ENCODE assay signal across 18 cellular contexts in the genomic region with DNA sequence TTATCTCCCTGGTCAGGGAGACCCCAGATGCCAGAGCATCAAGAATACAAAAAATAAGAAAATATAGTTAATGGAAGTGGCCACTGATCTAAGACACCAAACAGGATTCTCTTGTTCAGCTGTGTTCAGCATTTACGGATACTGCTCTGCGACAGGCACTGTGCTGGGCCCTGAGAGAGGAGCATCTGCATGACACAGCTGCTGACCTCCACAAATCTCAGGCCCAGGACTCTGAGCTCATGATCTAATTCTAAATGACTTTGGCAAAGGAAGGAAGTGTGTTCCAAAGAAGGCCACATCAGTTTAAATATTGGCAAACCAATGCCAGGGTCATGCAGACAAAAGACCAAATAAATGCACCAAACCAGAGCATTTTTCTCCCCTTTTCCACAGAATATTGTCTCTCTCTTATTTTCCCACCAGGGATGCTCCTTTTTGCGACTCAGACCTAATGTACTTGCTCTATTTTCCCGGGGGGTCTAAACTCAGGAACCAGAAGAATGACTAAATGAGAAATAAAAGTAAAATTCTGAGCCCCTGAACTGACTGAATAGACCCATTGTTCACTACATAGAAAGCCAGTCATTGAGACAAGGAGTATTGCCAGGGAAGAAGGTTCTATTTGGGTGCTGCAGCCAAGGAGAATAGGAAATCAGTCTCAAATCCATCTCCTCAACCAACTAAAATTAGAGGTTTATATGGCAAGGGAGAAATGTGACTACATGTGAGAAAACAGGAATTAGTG. TPM values are rescaled to one million over a fixed set of nuclear protein-coding genes. Genes with fewer than 3 reads are reported as not detected.
DNase-seq lines count a peak whose midpoint lies in the region; ATAC-seq lines count a peak whose summit lies in the region.
"Had no signal": no experiment of that assay in that cellular context is flagged by ENCODE, and none has a peak within 500 bp of the region (broad histone marks: within the 10 kb centered on the region; RNA-seq: fewer than 3 reads in every experiment).

No MANE protein-coding gene starts in this region.

- H3K9me3 Mint-ChIP-seq in stimulated activated naive CD8-positive, alpha-beta T cell treated with anti-CD3 and anti-CD28 coated beads, Interleukin-15, Interleukin-2, amounts not matched to agents 100 ng/mL and 50 ng/mL, for 24 hours, result peaks cover 16% of the 10 kb centered on the region
- peaks cover 17 to 32% of the 10 kb centered on the region in 2 donors for H3K9me3 Mint-ChIP-seq in stimulated activated naive CD8-positive, alpha-beta T cell treated with anti-CD3 and anti-CD28 coated beads, Interleukin-15, amount 100 ng/mL, for 72 hours
- peaks cover 0 to 25% (median 15%) of the 10 kb centered on the region in 11 donors for H3K9me3 Mint-ChIP-seq in naive thymus-derived CD4-positive, alpha-beta T cell

- no peak for ATAC-seq in stimulated activated naive CD8-positive, alpha-beta T cell treated with anti-CD3 and anti-CD28 coated beads, Interleukin-15, amount 100 ng/mL, for 72 hours
- ATAC-seq in naive thymus-derived CD4-positive, alpha-beta T cell, result no peak
- no peak for ATAC-seq in HG02571 (IDR thresholded peaks at IDR 0.05; ENCODE audit: unreplicated experiment)
- no peak for ATAC-seq in HG02885 (IDR thresholded peaks at IDR 0.05; ENCODE audit: poor library complexity, unreplicated experiment)
- ATAC-seq: pancreas had no signal

- peaks cover 23% of the 10 kb centered on the region for H3K36me3 Mint-ChIP-seq in stimulated activated naive CD8-positive, alpha-beta T cell treated with anti-CD3 and anti-CD28 coated beads, Interleukin-15, Interleukin-2, amounts not matched to agents 100 ng/mL and 50 ng/mL, for 24 hours (ENCODE audit: low read depth)
- H3K36me3 Mint-ChIP-seq in naive thymus-derived CD4-positive, alpha-beta T cell, result peaks cover 0 to 26% (median 5%) of the 10 kb centered on the region in 5 donors

- H3K4me3 Mint-ChIP-seq in stimulated activated naive CD8-positive, alpha-beta T cell treated with anti-CD3 and anti-CD28 coated beads, Interleukin-15, Interleukin-2, amounts not matched to agents 100 ng/mL and 50 ng/mL, for 24 hours, result no peak overlapping the region
- H3K4me3 Mint-ChIP-seq in stimulated activated naive CD8-positive, alpha-beta T cell treated with anti-CD3 and anti-CD28 coated beads, Interleukin-15, amount 100 ng/mL, for 72 hours, result no peak overlapping the region
- H3K4me3 Mint-ChIP-seq in naive thymus-derived CD4-positive, alpha-beta T cell, result peak overlapping the region in 9 of 10 donors; percentile 34 to 96 (median 62)

- DNase-seq in stimulated activated naive CD8-positive, alpha-beta T cell treated with anti-CD3 and anti-CD28 coated beads, Interleukin-15, amount 100 ng/mL, for 72 hours, result no peak
- no peak for DNase-seq in naive thymus-derived CD4-positive, alpha-beta T cell
- DNase-seq in effector CD4-positive, alpha-beta T cell, result no peak
- DNase-seq in KG1 (lab: John Stamatoyannopoulos, UW), result no peak
- DNase-seq: activated effector memory CD4-positive, alpha-beta T cell treated with Interleukin-2 at 50 U/mL for 16 hours; brain microvascular endothelial cell; DMS79; HFFc6; NCI-H524 treated with DMSO at 0.1 percent for 48 hours; pancreas; stomach; T-helper 1 cell had no signal

- no peak overlapping the region for H3K4me3 ChIP-seq in naive thymus-derived CD4-positive, alpha-beta T cell (ENCODE audit: low read length)
- H3K4me3 ChIP-seq: lung had no signal

- peaks cover 0 to 4% (median 0%) of the 10 kb centered on the region in 3 experiments for H3K36me3 ChIP-seq in naive thymus-derived CD4-positive, alpha-beta T cell (ENCODE audit: control insufficient read depth in 2 of 3, insufficient read depth in 3 of 3, low read length in 3 of 3)
- H3K36me3 ChIP-seq: brain microvascular endothelial cell, pancreas, stomach had no signal

- intact Hi-C loops in naive thymus-derived CD4-positive, alpha-beta T cell (cut with micrococcal nuclease), result no loop called here

- POLR2A ChIA-PET in naive thymus-derived CD4-positive, alpha-beta T cell (lab: Charles Lee), result no interaction called here

- peaks cover 34% of the 10 kb centered on the region for H3K4me1 Mint-ChIP-seq in stimulated activated naive CD8-positive, alpha-beta T cell treated with anti-CD3 and anti-CD28 coated beads, Interleukin-15, Interleukin-2, amounts not matched to agents 100 ng/mL and 50 ng/mL, for 24 hours (ENCODE audit: low read depth)
- peaks cover 26% of the 10 kb centered on the region for H3K4me1 Mint-ChIP-seq in stimulated activated naive CD8-positive, alpha-beta T cell treated with anti-CD3 and anti-CD28 coated beads, Interleukin-15, amount 100 ng/mL, for 72 hours
- peaks cover 19 to 50% (median 32%) of the 10 kb centered on the region in 7 donors for H3K4me1 Mint-ChIP-seq in naive thymus-derived CD4-positive, alpha-beta T cell

- H3K9me3 ChIP-seq in naive thymus-derived CD4-positive, alpha-beta T cell (ENCODE audit: control insufficient read depth in 2 of 3, low read length in 3 of 3), result peaks cover 0 to 16% (median 0%) of the 10 kb centered on the region in 3 experiments
- H3K9me3 ChIP-seq: pancreas had no signal

- H3K27me3 Mint-ChIP-seq in stimulated activated naive CD8-positive, alpha-beta T cell treated with anti-CD3 and anti-CD28 coated beads, Interleukin-15, Interleukin-2, amounts not matched to agents 100 ng/mL and 50 ng/mL, for 24 hours, result no peaks in the 10 kb centered on the region
- no peaks in the 10 kb centered on the region for H3K27me3 Mint-ChIP-seq in stimulated activated naive CD8-positive, alpha-beta T cell treated with anti-CD3 and anti-CD28 coated beads, Interleukin-15, amount 100 ng/mL, for 72 hours
- peaks cover 0 to 12% (median 0%) of the 10 kb centered on the region in 5 donors for H3K27me3 Mint-ChIP-seq in naive thymus-derived CD4-positive, alpha-beta T cell

- H3K27ac ChIP-seq in angular gyrus (ENCODE audit: low read depth, low read length), result peak overlapping the region; percentile 80
- no peak overlapping the region for H3K27ac ChIP-seq in naive thymus-derived CD4-positive, alpha-beta T cell (ENCODE audit: low read depth, low read length)
- H3K27ac ChIP-seq: brain microvascular endothelial cell, HL-60 had no signal

- peak overlapping the region; percentile 49 for H3K27ac Mint-ChIP-seq in stimulated activated naive CD8-positive, alpha-beta T cell treated with anti-CD3 and anti-CD28 coated beads, Interleukin-15, Interleukin-2, amounts not matched to agents 100 ng/mL and 50 ng/mL, for 24 hours
- peak overlapping the region in 1 of 2 donors; percentile 62 for H3K27ac Mint-ChIP-seq in stimulated activated naive CD8-positive, alpha-beta T cell treated with anti-CD3 and anti-CD28 coated beads, Interleukin-15, amount 100 ng/mL, for 72 hours
- H3K27ac Mint-ChIP-seq in naive thymus-derived CD4-positive, alpha-beta T cell, result peak overlapping the region in 6 of 9 donors; percentile 22 to 93 (median 61)
- H3K27ac Mint-ChIP-seq: HFFc6 had no signal

- peaks cover 11 to 24% of the 10 kb centered on the region in 2 donors for H3K4me1 ChIP-seq in naive thymus-derived CD4-positive, alpha-beta T cell (ENCODE audit: control insufficient read depth in 2 of 2, insufficient read depth in 2 of 2, low read length in 2 of 2)

- CTCF ChIA-PET in naive thymus-derived CD4-positive, alpha-beta T cell (lab: Charles Lee), result no interaction called here

- H3K27me3 ChIP-seq in naive thymus-derived CD4-positive, alpha-beta T cell (ENCODE audit: control insufficient read depth in 2 of 2, insufficient read depth in 2 of 2, low read length in 2 of 2), result no peaks in the 10 kb centered on the region
- H3K27me3 ChIP-seq: brain microvascular endothelial cell, pancreas, stomach had no signal

RNA-seq across cellular contexts. Expression of a gene that starts 1.4 kb away (rescaled TPM):
- total RNA-seq in naive thymus-derived CD4-positive, alpha-beta T cell, result 10 to 100 TPM; 17.2 to 32.4 (median 29.2) TPM
- polyA plus RNA-seq in naive thymus-derived CD4-positive, alpha-beta T cell, result 10 to 100 TPM; 27.5 to 33.3 TPM

RNA-seq across cellular contexts. Expression of a gene that starts 58.3 kb away (rescaled TPM):
- 1 to 10 TPM in 4 of 5 experiments, under 1 TPM in 1; 0.56 to 4.0 (median 2.8) TPM for total RNA-seq in naive thymus-derived CD4-positive, alpha-beta T cell
- 1 to 10 TPM in 1 of 2 donors, under 1 TPM in 1; 0.74 to 1.4 TPM for polyA plus RNA-seq in naive thymus-derived CD4-positive, alpha-beta T cell

Comparison
In these comparisons a context has a peak if more than half of its experiments do, and no peak if none do; other contexts are left out.
1. H3K4me3 Mint-ChIP-seq: peak in naive thymus-derived CD4-positive, alpha-beta T cell (9 of 10); none in stimulated activated naive CD8-positive, alpha-beta T cell treated with anti-CD3 and anti-CD28 coated beads, Interleukin-15, Interleukin-2, amounts not matched to agents 100 ng/mL and 50 ng/mL, for 24 hours (single experiment) and stimulated activated naive CD8-positive, alpha-beta T cell treated with anti-CD3 and anti-CD28 coated beads, Interleukin-15, amount 100 ng/mL, for 72 hours (0 of 2).